Comparison of ENCODE assay signal across 1 cellular context in genomic region chr16:84391151-84391873, GRCh38.
TF ChIP-seq lines count a peak whose summit lies in the region.

No MANE protein-coding gene starts in this region.

TF ChIP-seq in K562, 482 proteins besides CTCF, POLR2A, EP300 and RAD21:
- no peak for TF ChIP-seq FIP1L1 (IDR thresholded peaks at IDR 0.05; ENCODE audit: low read depth, low read length, poor library complexity, severe bottlenecking)
- TF ChIP-seq TFE3 (CRISPR knock-in tag; IDR thresholded peaks at IDR 0.05): no peak
- TF ChIP-seq, protein P1, sequence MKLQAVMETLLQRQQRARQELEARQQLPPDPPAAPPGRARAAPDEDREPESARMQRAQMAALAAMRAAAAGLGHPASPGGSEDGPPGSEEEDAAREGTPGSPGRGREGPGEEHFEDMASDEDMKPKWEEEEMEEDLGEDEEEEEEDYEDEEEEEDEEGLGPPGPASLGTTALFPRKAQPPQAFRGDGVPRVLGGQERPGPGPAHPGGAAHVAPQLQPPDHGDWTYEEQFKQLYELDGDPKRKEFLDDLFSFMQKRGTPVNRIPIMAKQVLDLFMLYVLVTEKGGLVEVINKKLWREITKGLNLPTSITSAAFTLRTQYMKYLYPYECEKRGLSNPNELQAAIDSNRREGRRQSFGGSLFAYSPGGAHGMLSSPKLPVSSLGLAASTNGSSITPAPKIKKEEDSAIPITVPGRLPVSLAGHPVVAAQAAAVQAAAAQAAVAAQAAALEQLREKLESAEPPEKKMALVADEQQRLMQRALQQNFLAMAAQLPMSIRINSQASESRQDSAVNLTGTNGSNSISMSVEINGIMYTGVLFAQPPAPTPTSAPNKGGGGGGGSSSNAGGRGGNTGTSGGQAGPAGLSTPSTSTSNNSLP (IDR thresholded peaks at IDR 0.05; ENCODE audit: borderline replicate concordance, low read depth, low read length): no peak
- TF ChIP-seq MEIS2 (IDR thresholded peaks at IDR 0.05; ENCODE audit: partially characterized antibody): no peak
- no peak for TF ChIP-seq ZNF263 (CRISPR knock-in tag; IDR thresholded peaks at IDR 0.05; ENCODE audit: borderline replicate concordance)
- no peak for TF ChIP-seq RBM39 (optimal IDR thresholded peaks at IDR 0.05; ENCODE audit: low read depth, low read length)
- no peak for TF ChIP-seq ZBTB11 (CRISPR knock-in tag; IDR thresholded peaks at IDR 0.05)
- TF ChIP-seq, protein P2, sequence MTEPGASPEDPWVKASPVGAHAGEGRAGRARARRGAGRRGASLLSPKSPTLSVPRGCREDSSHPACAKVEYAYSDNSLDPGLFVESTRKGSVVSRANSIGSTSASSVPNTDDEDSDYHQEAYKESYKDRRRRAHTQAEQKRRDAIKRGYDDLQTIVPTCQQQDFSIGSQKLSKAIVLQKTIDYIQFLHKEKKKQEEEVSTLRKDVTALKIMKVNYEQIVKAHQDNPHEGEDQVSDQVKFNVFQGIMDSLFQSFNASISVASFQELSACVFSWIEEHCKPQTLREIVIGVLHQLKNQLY (CRISPR knock-in tag; conservative IDR thresholded peaks at IDR 0.05): no peak
- TF ChIP-seq GTF2A2 (tag; IDR thresholded peaks at IDR 0.05): no peak
- TF ChIP-seq ZNF668 (CRISPR knock-in tag; IDR thresholded peaks at IDR 0.05): no peak
- TF ChIP-seq XRCC4 (IDR thresholded peaks at IDR 0.05; ENCODE audit: extremely low read depth, insufficient read depth, insufficient read length): no peak
- no peak for TF ChIP-seq USF2 (CRISPR knock-in tag; IDR thresholded peaks at IDR 0.05)
- TF ChIP-seq PURB (CRISPR knock-in tag; IDR thresholded peaks at IDR 0.05; ENCODE audit: low read depth): no peak
- no peak for TF ChIP-seq GABPB1 (CRISPR knock-in tag; IDR thresholded peaks at IDR 0.05)
- TF ChIP-seq ETS2 (tag; IDR thresholded peaks at IDR 0.05; ENCODE audit: borderline replicate concordance, poor library complexity, severe bottlenecking): no peak
- TF ChIP-seq SAFB2 (IDR thresholded peaks at IDR 0.05; ENCODE audit: borderline replicate concordance, low read depth, low read length, severe bottlenecking): no peak
- TF ChIP-seq EP400 (IDR thresholded peaks at IDR 0.05): no peak
